ENCODE assay signal across 9 cellular contexts in the genomic region with DNA sequence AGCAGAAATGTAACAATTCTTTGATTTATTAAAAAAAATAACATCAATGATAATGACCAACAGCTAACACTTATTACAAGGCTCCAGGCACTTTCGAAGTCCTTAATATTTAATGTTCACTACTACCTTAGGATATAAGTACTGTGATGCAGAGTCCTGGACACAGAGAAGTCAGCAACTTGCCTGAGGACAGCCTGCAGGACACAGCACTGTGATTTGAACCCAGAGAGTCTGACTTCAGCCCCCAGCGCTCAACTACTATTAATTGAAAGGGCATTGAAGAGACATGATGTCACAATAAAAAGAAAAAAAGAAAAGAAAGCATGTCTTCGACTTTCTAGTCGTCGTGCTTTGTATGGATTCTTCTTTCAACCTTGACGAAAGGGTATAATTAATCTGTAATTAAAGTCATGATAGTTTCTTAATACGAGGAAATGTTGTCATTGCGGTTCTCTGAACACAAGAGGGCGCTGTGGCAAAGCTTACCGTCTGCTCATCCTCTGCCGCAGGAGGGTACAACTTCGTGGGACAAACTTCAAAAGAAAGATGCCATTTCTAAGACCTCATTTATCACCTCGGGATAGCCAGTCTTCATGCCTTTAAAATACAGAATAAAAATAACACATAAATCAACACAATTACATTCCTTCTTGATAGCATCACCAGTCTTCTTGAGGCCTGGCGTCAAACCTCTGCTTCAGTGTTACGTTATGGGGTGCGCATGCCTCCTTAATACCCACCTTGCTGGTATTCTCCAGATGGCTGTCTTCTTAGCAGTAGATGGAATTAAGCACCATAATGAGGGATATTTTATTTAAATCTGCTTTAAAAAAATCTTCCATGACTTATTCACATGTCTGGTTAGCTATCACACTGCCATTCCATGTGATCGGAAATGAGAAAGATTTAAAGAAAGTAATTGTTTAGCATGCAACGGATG.
DNase-seq lines count a peak whose midpoint lies in the region; ATAC-seq and TF ChIP-seq lines count a peak whose summit lies in the region.
"Had no signal": no experiment of that assay in that cellular context is flagged by ENCODE, and none has a peak within 500 bp of the region (broad histone marks: within the 10 kb centered on the region; RNA-seq: fewer than 3 reads in every experiment).

No MANE protein-coding gene starts in this region.

- CTCF ChIA-PET in activated CD8-positive, alpha-beta T cell treated with anti-CD3 and anti-CD28 coated beads for 36 hours (lab: Charles Lee), result interaction anchor here (0.6 to 4.4 kb wide), 19 partner anchors 8 to 761 kb away, joined by 3 to 36 read pairs (median 3); no protein-coding TSS in a partner anchor

- no peak overlapping the region for H3K4me3 Mint-ChIP-seq in activated CD8-positive, alpha-beta T cell treated with anti-CD3 and anti-CD28 coated beads for 36 hours
- H3K4me3 Mint-ChIP-seq in effector memory CD8-positive, alpha-beta T cell, result no peak overlapping the region
- H3K4me3 Mint-ChIP-seq: stimulated activated naive B cell treated with anti-CD40 and anti-IgM and Interleukin-4, amounts not matched to agents 10 μg/mL and 1 μg/mL and 100 μg/mL, for 72 hours had no signal

- TF ChIP-seq CTCF in activated CD8-positive, alpha-beta T cell treated with anti-CD3 and anti-CD28 coated beads for 36 hours (IDR thresholded peaks at IDR 0.05), result peak; percentile 96

- no peaks in the 10 kb centered on the region for H3K27me3 Mint-ChIP-seq in activated CD8-positive, alpha-beta T cell treated with anti-CD3 and anti-CD28 coated beads for 36 hours
- H3K27me3 Mint-ChIP-seq in effector memory CD8-positive, alpha-beta T cell, result no peaks in the 10 kb centered on the region
- H3K27me3 Mint-ChIP-seq: stimulated activated naive B cell treated with anti-CD40 and anti-IgM and Interleukin-4, amounts not matched to agents 10 μg/mL and 1 μg/mL and 100 μg/mL, for 72 hours had no signal

- H3K4me2 ChIP-seq in GM23248 (ENCODE audit: unreplicated experiment), result no peak overlapping the region

- peaks cover 16% of the 10 kb centered on the region for H3F3A ChIP-seq in GM23248 (ENCODE audit: insufficient read depth)

- intact Hi-C loops in activated CD8-positive, alpha-beta T cell treated with anti-CD3 and anti-CD28 coated beads for 36 hours (cut with micrococcal nuclease), result loop anchor here (5.0 to 10.0 kb wide), 2 partner anchors 66 to 758 kb away; no protein-coding TSS in a partner anchor

- DNase-seq in AG08395 (ENCODE audit: low spot score) (peak; percentile 68), GM23248 (peak; percentile 66), NCI-H446 (lab: John Stamatoyannopoulos, UW) (peak; percentile 63 to 86), middle frontal gyrus (ENCODE audit: extremely low spot score, low spot score) (peak; percentile 49)
- peak; percentile 70 for DNase-seq in activated CD8-positive, alpha-beta T cell treated with anti-CD3 and anti-CD28 coated beads for 36 hours
- peak; percentile 59 to 61 (median 61) for DNase-seq in effector memory CD8-positive, alpha-beta T cell
- DNase-seq in stimulated activated CD8-positive, alpha-beta memory T cell treated with anti-CD3 and anti-CD28 coated beads, Interleukin-7, amount 100 ng/mL, for 4 hours (ENCODE audit: low read depth in 2 of 2), result peak; percentile 11 to 19
- DNase-seq: stimulated activated naive B cell treated with anti-CD40 and anti-IgM and Interleukin-4, amounts not matched to agents 10 μg/mL and 1 μg/mL and 100 μg/mL, for 72 hours had no signal

- WGBS in GM23248 (ENCODE audit: low coverage in 1 of 2, low lambda C conversion rate in 2 of 2, missing lambda C conversion rate in 2 of 2), 2 experiments, result 33 to 34% methylated on average over 18 of the region's 18 CpGs

- no peak overlapping the region for H2AFZ ChIP-seq in GM23248

- H3K9ac ChIP-seq in GM23248, result no peak overlapping the region

- H3K27me3 ChIP-seq in GM23248 (replicated peaks; ENCODE audit: insufficient read depth), result no peaks in the 10 kb centered on the region

- ATAC-seq in activated CD8-positive, alpha-beta T cell treated with anti-CD3 and anti-CD28 coated beads for 36 hours, result peak; percentile 47
- ATAC-seq in effector memory CD8-positive, alpha-beta T cell (replicated peaks), result peak; percentile 51
- ATAC-seq in GM19023 (IDR thresholded peaks at IDR 0.05; ENCODE audit: unreplicated experiment), result no peak

- no peaks in the 10 kb centered on the region for H3K9me2 ChIP-seq in GM23248 (ENCODE audit: insufficient read depth)

- no peaks in the 10 kb centered on the region for H3K9me3 ChIP-seq in GM23248 (ENCODE audit: low read depth)

- no peak overlapping the region for H3K27ac ChIP-seq in GM23248

- H4K20me1 ChIP-seq in GM23248 (ENCODE audit: insufficient read depth), result no peaks in the 10 kb centered on the region

- in situ Hi-C loops in GM23248 (cut with MboI), result no loop called here

- POLR2A ChIA-PET in activated CD8-positive, alpha-beta T cell treated with anti-CD3 and anti-CD28 coated beads for 36 hours (lab: Charles Lee), result interaction anchor here (1.1 kb wide), 1 partner anchor 57 kb away, joined by 4 read pairs; no protein-coding TSS in a partner anchor

- no peaks in the 10 kb centered on the region for H3K79me2 ChIP-seq in GM23248 (ENCODE audit: insufficient read depth)

- H3K4me3 ChIP-seq in GM23248, result no peak overlapping the region

- H3K27ac Mint-ChIP-seq in activated CD8-positive, alpha-beta T cell treated with anti-CD3 and anti-CD28 coated beads for 36 hours, result no peak overlapping the region
- H3K27ac Mint-ChIP-seq in effector memory CD8-positive, alpha-beta T cell, result peak overlapping the region in 1 of 2 donors; percentile 20
- H3K27ac Mint-ChIP-seq: stimulated activated naive B cell treated with anti-CD40 and anti-IgM and Interleukin-4, amounts not matched to agents 10 μg/mL and 1 μg/mL and 100 μg/mL, for 72 hours had no signal

- no peaks in the 10 kb centered on the region for H3K9me3 Mint-ChIP-seq in activated CD8-positive, alpha-beta T cell treated with anti-CD3 and anti-CD28 coated beads for 36 hours
- H3K9me3 Mint-ChIP-seq in effector memory CD8-positive, alpha-beta T cell, result no peaks in the 10 kb centered on the region
- H3K9me3 Mint-ChIP-seq: stimulated activated naive B cell treated with anti-CD40 and anti-IgM and Interleukin-4, amounts not matched to agents 10 μg/mL and 1 μg/mL and 100 μg/mL, for 72 hours had no signal

- H3K4me1 ChIP-seq in GM23248 (ENCODE audit: insufficient read depth), result peaks cover 11% of the 10 kb centered on the region

- no peaks in the 10 kb centered on the region for H3K36me3 Mint-ChIP-seq in activated CD8-positive, alpha-beta T cell treated with anti-CD3 and anti-CD28 coated beads for 36 hours (ENCODE audit: low read depth)
- no peaks in the 10 kb centered on the region for H3K36me3 Mint-ChIP-seq in effector memory CD8-positive, alpha-beta T cell (ENCODE audit: insufficient read depth)

- peaks cover 22% of the 10 kb centered on the region for H3K4me1 Mint-ChIP-seq in activated CD8-positive, alpha-beta T cell treated with anti-CD3 and anti-CD28 coated beads for 36 hours (ENCODE audit: low read depth)
- H3K4me1 Mint-ChIP-seq in effector memory CD8-positive, alpha-beta T cell (ENCODE audit: low read depth in 2 of 2), result peaks cover 24 to 29% of the 10 kb centered on the region in 2 donors

- H3K36me3 ChIP-seq in GM23248 (ENCODE audit: low read depth), result no peaks in the 10 kb centered on the region

Comparison
In these comparisons a context has a peak if more than half of its experiments do, and no peak if none do; other contexts are left out.
1. DNase-seq: peak in every context shown above with its lines; median percentile 74 in NCI-H446; 70 in activated CD8-positive, alpha-beta T cell treated with anti-CD3 and anti-CD28 coated beads for 36 hours; 68 in AG08395; 66 in GM23248; 61 in effector memory CD8-positive, alpha-beta T cell; 49 in middle frontal gyrus; 15 in stimulated activated CD8-positive, alpha-beta memory T cell treated with anti-CD3 and anti-CD28 coated beads, Interleukin-7, amount 100 ng/mL, for 4 hours.